In the genomic region with DNA sequence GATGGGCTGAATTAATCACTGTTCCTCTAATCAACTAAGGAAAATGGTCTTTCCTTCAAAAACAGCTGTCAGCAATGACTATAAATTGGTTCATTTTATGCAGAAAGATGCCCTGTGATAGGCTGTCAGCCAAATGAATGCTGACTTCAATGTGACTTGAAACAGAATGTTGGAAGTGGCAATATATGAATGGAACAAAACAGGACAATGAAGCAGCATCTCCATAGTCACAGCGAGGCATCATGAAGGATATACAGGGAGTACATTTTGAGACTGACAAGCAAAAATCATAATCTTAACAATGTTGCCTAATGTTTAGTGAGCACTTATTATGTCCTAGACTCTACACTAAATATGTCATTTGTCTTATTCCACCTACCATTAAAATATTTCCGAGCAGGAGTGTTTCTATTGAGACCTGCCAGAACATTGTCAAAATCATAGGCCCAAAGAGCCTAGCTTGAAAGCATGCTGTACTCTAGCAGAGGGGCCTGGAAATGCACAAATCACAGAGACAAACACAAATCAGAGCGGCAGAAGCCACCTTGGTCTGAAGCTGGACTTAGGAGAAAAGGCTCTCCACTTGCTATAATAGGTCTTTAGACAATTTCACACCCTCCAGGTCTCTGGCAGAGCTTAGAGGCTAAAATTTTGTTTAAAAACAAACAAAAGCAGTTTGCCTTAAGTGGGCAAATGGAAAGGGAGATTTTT, we compare ENCODE assay signal across 10 cellular contexts.
DNase-seq lines count a peak whose midpoint lies in the region; ATAC-seq, FAIRE-seq and TF ChIP-seq lines count a peak whose summit lies in the region.
"Had no signal": no experiment of that assay in that cellular context is flagged by ENCODE, and none has a peak within 500 bp of the region (broad histone marks: within the 10 kb centered on the region; RNA-seq: fewer than 3 reads in every experiment).

No MANE protein-coding gene starts in this region.

- H3K27ac Mint-ChIP-seq in HFFc6: peak overlapping the region; percentile 78

- no peaks in the 10 kb centered on the region for H3K27me3 Mint-ChIP-seq in HFFc6 (ENCODE audit: insufficient read depth)

- no peak for TF ChIP-seq CTCF in HFFc6 (IDR thresholded peaks at IDR 0.05)
- no peak for TF ChIP-seq CTCF in HepG2 (CRISPR knock-in tag; IDR thresholded peaks at IDR 0.05)
- TF ChIP-seq CTCF in suprapubic skin (IDR thresholded peaks at IDR 0.05): no peak

- POLR2A ChIA-PET in HepG2 (lab: Yijun Ruan, JAX): interaction anchor here (0.7 to 4.5 kb wide), 36 partner anchors 10 to 557 kb away, joined by 3 to 49 read pairs (median 9); partner anchors contain the start of gene FAM50B

- H3K4me1 ChIP-seq in HepG2 (ENCODE audit: insufficient read depth, low read length) (peaks cover 84% of the 10 kb centered on the region), suprapubic skin (peaks cover 40% of the 10 kb centered on the region)

- peak overlapping the region; percentile 53 for H3K27ac ChIP-seq in caudate nucleus (ENCODE audit: low read depth, low read length)
- H3K27ac ChIP-seq in HepG2 (ENCODE audit: extremely low read length, insufficient read depth, low read length): peak overlapping the region; percentile 94
- peak overlapping the region; percentile 88 for H3K27ac ChIP-seq in suprapubic skin

- no peaks in the 10 kb centered on the region for H3K9me3 Mint-ChIP-seq in HFFc6

- DNase-seq in HFFc6: no peak
- DNase-seq in caudate nucleus (lab: John Stamatoyannopoulos, UW): no peak
- peak; percentile 30 for DNase-seq in HepG2 (ENCODE audit: low spot score)
- DNase-seq in suprapubic skin (ENCODE audit: low spot score in 2 of 2): no peak
- DNase-seq in NCI-H1436 (lab: John Stamatoyannopoulos, UW): no peak
- no peak for DNase-seq in RPMI8226
- no peak for DNase-seq in iPS-NIHi11 (ENCODE audit: low spot score)
- DNase-seq: cortex of kidney had no signal

- no peaks in the 10 kb centered on the region for H4K20me1 ChIP-seq in HepG2 (ENCODE audit: insufficient read depth, low read length)

- H2AFZ ChIP-seq in HepG2 (ENCODE audit: low read length): no peak overlapping the region

- CTCF ChIA-PET in HepG2 (lab: Yijun Ruan, JAX; ENCODE audit: low intra/inter-chr PET ratio, low total read pairs): interaction anchor here (1.2 kb wide), 1 partner anchor 164 kb away, joined by 3 read pairs; no protein-coding TSS in a partner anchor

- peak; percentile 11 for ATAC-seq in HepG2
- no peak for ATAC-seq in GM21825 (IDR thresholded peaks at IDR 0.05; ENCODE audit: unreplicated experiment)

- WGBS in HepG2 (ENCODE audit: low lambda C conversion rate): 36% methylated on average over 3 of the region's 3 CpGs
- 68% methylated on average over 3 of the region's 3 CpGs for WGBS in suprapubic skin

- no peak for FAIRE-seq in HepG2 (lab: Jason Lieb, UNC)
- FAIRE-seq: TTC549 had no signal

- in situ Hi-C loops in HepG2 (cut with HindIII; ENCODE audit: extremely low pct_ligation_motif_present, low pct_unique_long_range_greater_than_20kb): no loop called here

- H3K27me3 ChIP-seq in HepG2 (ENCODE audit: control insufficient read depth in 1 of 2, insufficient read depth in 2 of 2, low read length in 2 of 2): no peaks in the 10 kb centered on the region
- H3K27me3 ChIP-seq in suprapubic skin: no peaks in the 10 kb centered on the region

- peak overlapping the region; percentile 78 for H3K4me3 Mint-ChIP-seq in HFFc6

- H3K4me1 Mint-ChIP-seq in HFFc6 (ENCODE audit: low read depth): peaks cover 60% of the 10 kb centered on the region

- H3K9ac ChIP-seq in HepG2 (ENCODE audit: insufficient read depth, low read depth, low read length): peak overlapping the region; percentile 69

- BruUV-seq in HepG2 (replicated peaks; lab: Mats Ljungman, UMichigan): TSS peak; percentile 48

- TF ChIP-seq POLR2A in HepG2 (IDR thresholded peaks at IDR 0.05; ENCODE audit: insufficient read depth in 1 of 2, low read depth in 2 of 2, low read length in 2 of 2): no peak
- no peak for TF ChIP-seq POLR2A in suprapubic skin (IDR thresholded peaks at IDR 0.05)

- H3K36me3 ChIP-seq in HepG2 (replicated peaks in 1 of 2; ENCODE audit: control insufficient read depth in 1 of 2, insufficient read depth in 2 of 2, low read length in 2 of 2) (no peaks in the 10 kb centered on the region), suprapubic skin (no peaks in the 10 kb centered on the region)

- TF ChIP-seq EP300 in HepG2 (IDR thresholded peaks at IDR 0.05; ENCODE audit: low read depth in 2 of 2, low read length in 2 of 2) (no peak), HepG2 (CRISPR knock-in tag; IDR thresholded peaks at IDR 0.05; ENCODE audit: borderline replicate concordance) (no peak), suprapubic skin (IDR thresholded peaks at IDR 0.05) (no peak)

- peaks cover 13% of the 10 kb centered on the region for H3K79me2 ChIP-seq in HepG2 (ENCODE audit: insufficient read depth, low read length)

- intact Hi-C loops in HepG2 (cut with micrococcal nuclease; ENCODE audit: unreplicated experiment): loop anchor here (1.0 kb wide), 5 partner anchors 21 to 164 kb away; no protein-coding TSS in a partner anchor

- H3K4me3 ChIP-seq in HepG2 (replicated peaks in 1 of 3; ENCODE audit: insufficient read depth in 1 of 3, low read depth in 2 of 3, low read length in 3 of 3) (peak overlapping the region in 1 of 3 experiments; percentile 34; a peak in 1 of 6 replicates), suprapubic skin (no peak overlapping the region)

- TF ChIP-seq RAD21 in HepG2 (CRISPR knock-in tag; IDR thresholded peaks at IDR 0.05): no peak

- H3K4me2 ChIP-seq in HepG2 (ENCODE audit: low read depth, low read length): peak overlapping the region; percentile 69

- peaks cover 16% of the 10 kb centered on the region for H3K9me3 ChIP-seq in HepG2 (ENCODE audit: low read length)
- no peaks in the 10 kb centered on the region for H3K9me3 ChIP-seq in suprapubic skin

- peaks cover 18% of the 10 kb centered on the region for H3K36me3 Mint-ChIP-seq in HFFc6 (ENCODE audit: low read depth)

TF ChIP-seq in HepG2, 621 proteins besides CTCF, POLR2A, EP300 and RAD21 (continues in another document):
- TF ChIP-seq REPIN1 (CRISPR knock-in tag; IDR thresholded peaks at IDR 0.05; ENCODE audit: borderline replicate concordance, low read depth) (peak; percentile 18; the same call in 1 of the 2 replicates), POLR2G (IDR thresholded peaks at IDR 0.05; ENCODE audit: low read depth, low read length) (0 out of 2 replicates have a peak, but pooled peaks have one; percentile 17), RXRA (CRISPR knock-in tag; IDR thresholded peaks at IDR 0.05) (no peak), ZFY (CRISPR knock-in tag; IDR thresholded peaks at IDR 0.05) (peak; percentile 58), NR1H2 (CRISPR knock-in tag; IDR thresholded peaks at IDR 0.05; ENCODE audit: borderline replicate concordance, low read depth) (no peak), ZNF230 (CRISPR knock-in tag; IDR thresholded peaks at IDR 0.05) (0 out of 2 replicates have a peak, but pooled peaks have one; percentile 19), ARID2 (CRISPR knock-in tag; IDR thresholded peaks at IDR 0.05; ENCODE audit: borderline replicate concordance) (peak; percentile 67), ZFX (CRISPR knock-in tag; IDR thresholded peaks at IDR 0.05; ENCODE audit: low read depth) (peak; percentile 59; the same call in 1 of the 2 replicates)
- TF ChIP-seq, protein P1, sequence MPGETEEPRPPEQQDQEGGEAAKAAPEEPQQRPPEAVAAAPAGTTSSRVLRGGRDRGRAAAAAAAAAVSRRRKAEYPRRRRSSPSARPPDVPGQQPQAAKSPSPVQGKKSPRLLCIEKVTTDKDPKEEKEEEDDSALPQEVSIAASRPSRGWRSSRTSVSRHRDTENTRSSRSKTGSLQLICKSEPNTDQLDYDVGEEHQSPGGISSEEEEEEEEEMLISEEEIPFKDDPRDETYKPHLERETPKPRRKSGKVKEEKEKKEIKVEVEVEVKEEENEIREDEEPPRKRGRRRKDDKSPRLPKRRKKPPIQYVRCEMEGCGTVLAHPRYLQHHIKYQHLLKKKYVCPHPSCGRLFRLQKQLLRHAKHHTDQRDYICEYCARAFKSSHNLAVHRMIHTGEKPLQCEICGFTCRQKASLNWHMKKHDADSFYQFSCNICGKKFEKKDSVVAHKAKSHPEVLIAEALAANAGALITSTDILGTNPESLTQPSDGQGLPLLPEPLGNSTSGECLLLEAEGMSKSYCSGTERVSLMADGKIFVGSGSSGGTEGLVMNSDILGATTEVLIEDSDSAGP (CRISPR knock-in tag; IDR thresholded peaks at IDR 0.05; ENCODE audit: borderline replicate concordance): no peak
- TF ChIP-seq, protein P2, sequence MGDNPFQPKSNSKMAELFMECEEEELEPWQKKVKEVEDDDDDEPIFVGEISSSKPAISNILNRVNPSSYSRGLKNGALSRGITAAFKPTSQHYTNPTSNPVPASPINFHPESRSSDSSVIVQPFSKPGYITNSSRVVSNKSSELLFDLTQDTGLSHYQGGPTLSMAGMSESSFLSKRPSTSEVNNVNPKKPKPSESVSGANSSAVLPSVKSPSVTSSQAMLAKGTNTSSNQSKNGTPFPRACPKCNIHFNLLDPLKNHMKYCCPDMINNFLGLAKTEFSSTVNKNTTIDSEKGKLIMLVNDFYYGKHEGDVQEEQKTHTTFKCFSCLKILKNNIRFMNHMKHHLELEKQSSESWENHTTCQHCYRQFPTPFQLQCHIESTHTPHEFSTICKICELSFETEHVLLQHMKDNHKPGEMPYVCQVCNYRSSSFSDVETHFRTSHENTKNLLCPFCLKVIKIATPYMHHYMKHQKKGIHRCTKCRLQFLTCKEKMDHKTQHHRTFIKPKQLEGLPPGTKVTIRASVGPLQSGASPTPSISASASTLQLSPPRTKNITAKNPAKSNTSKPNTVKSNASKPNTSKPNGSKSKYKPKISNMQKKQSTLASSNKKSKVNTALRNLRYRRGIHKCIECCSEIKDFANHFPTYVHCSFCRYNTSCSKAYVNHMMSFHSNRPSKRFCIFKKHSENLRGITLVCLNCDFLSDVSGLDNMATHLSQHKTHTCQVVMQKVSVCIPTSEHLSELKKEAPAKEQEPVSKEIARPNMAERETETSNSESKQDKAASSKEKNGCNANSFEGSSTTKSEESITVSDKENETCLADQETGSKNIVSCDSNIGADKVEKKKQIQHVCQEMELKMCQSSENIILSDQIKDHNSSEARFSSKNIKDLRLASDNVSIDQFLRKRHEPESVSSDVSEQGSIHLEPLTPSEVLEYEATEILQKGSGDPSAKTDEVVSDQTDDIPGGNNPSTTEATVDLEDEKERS (CRISPR knock-in tag; IDR thresholded peaks at IDR 0.05): 0 out of 2 replicates have a peak, but pooled peaks have one; percentile 45
- TF ChIP-seq, protein P3, sequence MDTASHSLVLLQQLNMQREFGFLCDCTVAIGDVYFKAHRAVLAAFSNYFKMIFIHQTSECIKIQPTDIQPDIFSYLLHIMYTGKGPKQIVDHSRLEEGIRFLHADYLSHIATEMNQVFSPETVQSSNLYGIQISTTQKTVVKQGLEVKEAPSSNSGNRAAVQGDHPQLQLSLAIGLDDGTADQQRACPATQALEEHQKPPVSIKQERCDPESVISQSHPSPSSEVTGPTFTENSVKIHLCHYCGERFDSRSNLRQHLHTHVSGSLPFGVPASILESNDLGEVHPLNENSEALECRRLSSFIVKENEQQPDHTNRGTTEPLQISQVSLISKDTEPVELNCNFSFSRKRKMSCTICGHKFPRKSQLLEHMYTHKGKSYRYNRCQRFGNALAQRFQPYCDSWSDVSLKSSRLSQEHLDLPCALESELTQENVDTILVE (CRISPR knock-in tag; IDR thresholded peaks at IDR 0.05): 0 out of 2 replicates have a peak, but pooled peaks have one; percentile 4
